Comparison of ENCODE assay signal across 10 cellular contexts in genomic region chr3:196641278-196642058, GRCh38. TPM values are rescaled to one million over a fixed set of nuclear protein-coding genes. Genes with fewer than 3 reads are reported as not detected.
DNase-seq lines count a peak whose midpoint lies in the region; ATAC-seq and TF ChIP-seq lines count a peak whose summit lies in the region.
"Had no signal": no experiment of that assay in that cellular context is flagged by ENCODE, and none has a peak within 500 bp of the region (broad histone marks: within the 10 kb centered on the region; RNA-seq: fewer than 3 reads in every experiment).

No MANE protein-coding gene starts in this region.

- H3K36me3 ChIP-seq in BLaER1 (peaks cover 31% of the 10 kb centered on the region), breast epithelium (no peaks in the 10 kb centered on the region)
- H3K36me3 ChIP-seq: adrenal gland, SJSA1 had no signal

- H3K27ac Mint-ChIP-seq in activated T-cell treated with anti-CD3 and anti-CD28 coated beads, Interleukin-2, amount 50 U/mL, for 24 hours = peak overlapping the region; percentile 94
- H3K27ac Mint-ChIP-seq in naive B cell = peak overlapping the region; percentile 95 to 99 (median 99)

- H3K4me3 ChIP-seq in BLaER1 = peak overlapping the region; percentile 90
- H3K4me3 ChIP-seq in breast epithelium = peak overlapping the region in 1 of 3 donors; percentile 55
- H3K4me3 ChIP-seq: SJSA1 had no signal

- peak overlapping the region; percentile 87 for H3K4me3 Mint-ChIP-seq in activated T-cell treated with anti-CD3 and anti-CD28 coated beads, Interleukin-2, amount 50 U/mL, for 24 hours
- peak overlapping the region; percentile 81 to 95 (median 90) for H3K4me3 Mint-ChIP-seq in naive B cell

- H3K9me3 ChIP-seq in BLaER1 (no peaks in the 10 kb centered on the region), breast epithelium (no peaks in the 10 kb centered on the region)
- H3K9me3 ChIP-seq: adrenal gland, SJSA1 had no signal

- H3K27me3 ChIP-seq in BLaER1 (no peaks in the 10 kb centered on the region), breast epithelium (no peaks in the 10 kb centered on the region)

- intact Hi-C loops in breast epithelium (cut with DNase I; ENCODE audit: low total_unique reads) = no loop called here

- TF ChIP-seq CTCF in breast epithelium (IDR thresholded peaks at IDR 0.05) = no peak

- H3K9me3 Mint-ChIP-seq in activated T-cell treated with anti-CD3 and anti-CD28 coated beads, Interleukin-2, amount 50 U/mL, for 24 hours = no peaks in the 10 kb centered on the region
- no peaks in the 10 kb centered on the region for H3K9me3 Mint-ChIP-seq in naive B cell

- peaks cover 81% of the 10 kb centered on the region for H3K4me1 Mint-ChIP-seq in activated T-cell treated with anti-CD3 and anti-CD28 coated beads, Interleukin-2, amount 50 U/mL, for 24 hours (ENCODE audit: low read depth)
- H3K4me1 Mint-ChIP-seq in naive B cell = peaks cover 63 to 86% (median 83%) of the 10 kb centered on the region in 3 donors

- no peak for TF ChIP-seq POLR2A in breast epithelium (IDR thresholded peaks at IDR 0.05)

- peak overlapping the region; percentile 98 for H3K9ac ChIP-seq in BLaER1

- H3K27ac ChIP-seq in BLaER1 = peak overlapping the region; percentile 98
- H3K27ac ChIP-seq in breast epithelium = no peak overlapping the region
- H3K27ac ChIP-seq: SJSA1 had no signal

- DNase-seq in KG1 (lab: John Stamatoyannopoulos, UW) (peak; percentile 31), naive B cell (peak; percentile 57), hepatic stellate cell (ENCODE audit: low spot score) (no peak), breast epithelium (ENCODE audit: low spot score in 2 of 2) (no peak), H4 (ENCODE audit: low spot score) (no peak)
- peak; percentile 73 for DNase-seq in activated T-cell treated with anti-CD3 and anti-CD28 coated beads, Interleukin-2, amount 50 U/mL, for 24 hours
- DNase-seq: adrenal gland had no signal

- peak overlapping the region; percentile 98 for H3K4me2 ChIP-seq in BLaER1

- ATAC-seq in naive B cell (ENCODE audit: low read depth in 2 of 2) (peak; percentile 10 to 18), HG03354 (IDR thresholded peaks at IDR 0.05; ENCODE audit: poor library complexity, severe bottlenecking, unreplicated experiment) (no peak)

- peaks cover 60% of the 10 kb centered on the region for H3K36me3 Mint-ChIP-seq in activated T-cell treated with anti-CD3 and anti-CD28 coated beads, Interleukin-2, amount 50 U/mL, for 24 hours (ENCODE audit: low read depth)
- H3K36me3 Mint-ChIP-seq in naive B cell = peaks cover 0 to 6% of the 10 kb centered on the region in 2 donors

- no peaks in the 10 kb centered on the region for H3K27me3 Mint-ChIP-seq in activated T-cell treated with anti-CD3 and anti-CD28 coated beads, Interleukin-2, amount 50 U/mL, for 24 hours
- H3K27me3 Mint-ChIP-seq in naive B cell = no peaks in the 10 kb centered on the region

- peaks cover 55% of the 10 kb centered on the region for H4K20me1 ChIP-seq in BLaER1

- H3K4me1 ChIP-seq in BLaER1 = peaks cover 79% of the 10 kb centered on the region
- no peaks in the 10 kb centered on the region for H3K4me1 ChIP-seq in breast epithelium
- H3K4me1 ChIP-seq: adrenal gland had no signal

RNA-seq across cellular contexts. Expression of gene NRROS, which starts 2.0 kb away (rescaled TPM):
- polyA plus RNA-seq in naive B cell (ENCODE audit: low read depth in 6 of 6) = 10 to 100 TPM in 2 of 6 donors, 1 to 10 TPM in 4; 1.2 to 11.8 (median 4.9) TPM
- 10 to 100 TPM in 1 of 3 donors, 1 to 10 TPM in 2; 3.2 to 13.9 (median 4.3) TPM for total RNA-seq in breast epithelium
- total RNA-seq in H4 (2014; rRNA removed; shearing (Covaris generic)) = 0.02 TPM in 1 of 2 replicates, not detected in the other

Comparison
In these comparisons a context has a peak if more than half of its experiments do, and no peak if none do; other contexts are left out.
1. DNase-seq: peak in KG1 (single experiment), activated T-cell treated with anti-CD3 and anti-CD28 coated beads, Interleukin-2, amount 50 U/mL, for 24 hours (single experiment) and naive B cell (single experiment); none in hepatic stellate cell (single experiment), breast epithelium (0 of 2) and H4 (single experiment).